ENCODE assay signal across 2 cellular contexts in the genomic region with DNA sequence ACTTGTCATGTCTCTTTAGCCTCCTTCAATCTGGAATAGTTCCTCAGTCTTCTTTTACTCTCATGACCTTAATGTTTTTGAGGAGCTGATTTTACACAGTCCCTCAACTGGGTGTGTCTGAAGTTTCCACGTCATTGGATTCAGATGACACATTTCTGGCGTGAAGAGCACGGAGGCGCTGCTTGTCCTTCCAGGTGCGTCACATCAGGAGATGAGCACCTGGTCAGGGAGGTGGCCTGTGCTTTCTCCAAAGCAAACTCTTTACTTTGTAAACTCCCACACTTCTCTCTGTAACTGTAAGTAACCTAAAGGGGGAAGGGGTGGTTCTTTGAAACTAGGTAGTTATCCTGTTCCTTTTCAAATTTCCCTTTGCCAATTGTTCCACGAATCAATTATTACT.
TF ChIP-seq lines count a peak whose summit lies in the region.

No MANE protein-coding gene starts in this region.

TF ChIP-seq in GM23338, 12 proteins besides CTCF, POLR2A, EP300 and RAD21:
- no peak for TF ChIP-seq EZH2phosphoT487 (IDR thresholded peaks at IDR 0.05; ENCODE audit: unreplicated experiment)
- no peak for TF ChIP-seq NANOG (IDR thresholded peaks at IDR 0.05; ENCODE audit: borderline replicate concordance)
- no peak for TF ChIP-seq EZH2 (IDR thresholded peaks at IDR 0.05; ENCODE audit: low read depth, unreplicated experiment)
- TF ChIP-seq, protein P1, sequence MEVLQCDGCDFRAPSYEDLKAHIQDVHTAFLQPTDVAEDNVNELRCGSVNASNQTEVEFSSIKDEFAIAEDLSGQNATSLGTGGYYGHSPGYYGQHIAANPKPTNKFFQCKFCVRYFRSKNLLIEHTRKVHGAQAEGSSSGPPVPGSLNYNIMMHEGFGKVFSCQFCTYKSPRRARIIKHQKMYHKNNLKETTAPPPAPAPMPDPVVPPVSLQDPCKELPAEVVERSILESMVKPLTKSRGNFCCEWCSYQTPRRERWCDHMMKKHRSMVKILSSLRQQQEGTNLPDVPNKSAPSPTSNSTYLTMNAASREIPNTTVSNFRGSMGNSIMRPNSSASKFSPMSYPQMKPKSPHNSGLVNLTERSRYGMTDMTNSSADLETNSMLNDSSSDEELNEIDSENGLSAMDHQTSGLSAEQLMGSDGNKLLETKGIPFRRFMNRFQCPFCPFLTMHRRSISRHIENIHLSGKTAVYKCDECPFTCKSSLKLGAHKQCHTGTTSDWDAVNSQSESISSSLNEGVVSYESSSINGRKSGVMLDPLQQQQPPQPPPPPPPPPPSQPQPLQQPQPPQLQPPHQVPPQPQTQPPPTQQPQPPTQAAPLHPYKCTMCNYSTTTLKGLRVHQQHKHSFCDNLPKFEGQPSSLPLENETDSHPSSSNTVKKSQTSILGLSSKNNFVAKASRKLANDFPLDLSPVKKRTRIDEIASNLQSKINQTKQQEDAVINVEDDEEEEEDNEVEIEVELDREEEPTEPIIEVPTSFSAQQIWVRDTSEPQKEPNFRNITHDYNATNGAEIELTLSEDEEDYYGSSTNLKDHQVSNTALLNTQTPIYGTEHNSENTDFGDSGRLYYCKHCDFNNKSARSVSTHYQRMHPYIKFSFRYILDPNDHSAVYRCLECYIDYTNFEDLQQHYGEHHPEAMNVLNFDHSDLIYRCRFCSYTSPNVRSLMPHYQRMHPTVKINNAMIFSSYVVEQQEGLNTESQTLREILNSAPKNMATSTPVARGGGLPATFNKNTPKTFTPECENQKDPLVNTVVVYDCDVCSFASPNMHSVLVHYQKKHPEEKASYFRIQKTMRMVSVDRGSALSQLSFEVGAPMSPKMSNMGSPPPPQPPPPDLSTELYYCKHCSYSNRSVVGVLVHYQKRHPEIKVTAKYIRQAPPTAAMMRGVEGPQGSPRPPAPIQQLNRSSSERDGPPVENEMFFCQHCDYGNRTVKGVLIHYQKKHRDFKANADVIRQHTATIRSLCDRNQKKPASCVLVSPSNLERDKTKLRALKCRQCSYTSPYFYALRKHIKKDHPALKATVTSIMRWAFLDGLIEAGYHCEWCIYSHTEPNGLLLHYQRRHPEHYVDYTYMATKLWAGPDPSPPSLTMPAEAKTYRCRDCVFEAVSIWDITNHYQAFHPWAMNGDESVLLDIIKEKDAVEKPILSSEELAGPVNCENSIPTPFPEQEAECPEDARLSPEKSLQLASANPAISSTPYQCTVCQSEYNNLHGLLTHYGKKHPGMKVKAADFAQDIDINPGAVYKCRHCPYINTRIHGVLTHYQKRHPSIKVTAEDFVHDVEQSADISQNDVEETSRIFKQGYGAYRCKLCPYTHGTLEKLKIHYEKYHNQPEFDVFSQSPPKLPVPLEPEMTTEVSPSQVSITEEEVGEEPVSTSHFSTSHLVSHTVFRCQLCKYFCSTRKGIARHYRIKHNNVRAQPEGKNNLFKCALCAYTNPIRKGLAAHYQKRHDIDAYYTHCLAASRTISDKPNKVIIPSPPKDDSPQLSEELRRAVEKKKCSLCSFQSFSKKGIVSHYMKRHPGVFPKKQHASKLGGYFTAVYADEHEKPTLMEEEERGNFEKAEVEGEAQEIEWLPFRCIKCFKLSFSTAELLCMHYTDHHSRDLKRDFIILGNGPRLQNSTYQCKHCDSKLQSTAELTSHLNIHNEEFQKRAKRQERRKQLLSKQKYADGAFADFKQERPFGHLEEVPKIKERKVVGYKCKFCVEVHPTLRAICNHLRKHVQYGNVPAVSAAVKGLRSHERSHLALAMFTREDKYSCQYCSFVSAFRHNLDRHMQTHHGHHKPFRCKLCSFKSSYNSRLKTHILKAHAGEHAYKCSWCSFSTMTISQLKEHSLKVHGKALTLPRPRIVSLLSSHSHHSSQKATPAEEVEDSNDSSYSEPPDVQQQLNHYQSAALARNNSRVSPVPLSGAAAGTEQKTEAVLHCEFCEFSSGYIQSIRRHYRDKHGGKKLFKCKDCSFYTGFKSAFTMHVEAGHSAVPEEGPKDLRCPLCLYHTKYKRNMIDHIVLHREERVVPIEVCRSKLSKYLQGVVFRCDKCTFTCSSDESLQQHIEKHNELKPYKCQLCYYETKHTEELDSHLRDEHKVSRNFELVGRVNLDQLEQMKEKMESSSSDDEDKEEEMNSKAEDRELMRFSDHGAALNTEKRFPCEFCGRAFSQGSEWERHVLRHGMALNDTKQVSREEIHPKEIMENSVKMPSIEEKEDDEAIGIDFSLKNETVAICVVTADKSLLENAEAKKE (CRISPR knock-in tag; IDR thresholded peaks at IDR 0.05): no peak
- no peak for TF ChIP-seq STAT1 (IDR thresholded peaks at IDR 0.05; ENCODE audit: unreplicated experiment)
- TF ChIP-seq, protein P2, sequence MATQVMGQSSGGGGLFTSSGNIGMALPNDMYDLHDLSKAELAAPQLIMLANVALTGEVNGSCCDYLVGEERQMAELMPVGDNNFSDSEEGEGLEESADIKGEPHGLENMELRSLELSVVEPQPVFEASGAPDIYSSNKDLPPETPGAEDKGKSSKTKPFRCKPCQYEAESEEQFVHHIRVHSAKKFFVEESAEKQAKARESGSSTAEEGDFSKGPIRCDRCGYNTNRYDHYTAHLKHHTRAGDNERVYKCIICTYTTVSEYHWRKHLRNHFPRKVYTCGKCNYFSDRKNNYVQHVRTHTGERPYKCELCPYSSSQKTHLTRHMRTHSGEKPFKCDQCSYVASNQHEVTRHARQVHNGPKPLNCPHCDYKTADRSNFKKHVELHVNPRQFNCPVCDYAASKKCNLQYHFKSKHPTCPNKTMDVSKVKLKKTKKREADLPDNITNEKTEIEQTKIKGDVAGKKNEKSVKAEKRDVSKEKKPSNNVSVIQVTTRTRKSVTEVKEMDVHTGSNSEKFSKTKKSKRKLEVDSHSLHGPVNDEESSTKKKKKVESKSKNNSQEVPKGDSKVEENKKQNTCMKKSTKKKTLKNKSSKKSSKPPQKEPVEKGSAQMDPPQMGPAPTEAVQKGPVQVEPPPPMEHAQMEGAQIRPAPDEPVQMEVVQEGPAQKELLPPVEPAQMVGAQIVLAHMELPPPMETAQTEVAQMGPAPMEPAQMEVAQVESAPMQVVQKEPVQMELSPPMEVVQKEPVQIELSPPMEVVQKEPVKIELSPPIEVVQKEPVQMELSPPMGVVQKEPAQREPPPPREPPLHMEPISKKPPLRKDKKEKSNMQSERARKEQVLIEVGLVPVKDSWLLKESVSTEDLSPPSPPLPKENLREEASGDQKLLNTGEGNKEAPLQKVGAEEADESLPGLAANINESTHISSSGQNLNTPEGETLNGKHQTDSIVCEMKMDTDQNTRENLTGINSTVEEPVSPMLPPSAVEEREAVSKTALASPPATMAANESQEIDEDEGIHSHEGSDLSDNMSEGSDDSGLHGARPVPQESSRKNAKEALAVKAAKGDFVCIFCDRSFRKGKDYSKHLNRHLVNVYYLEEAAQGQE (IDR thresholded peaks at IDR 0.05; ENCODE audit: unreplicated experiment): no peak
- no peak for TF ChIP-seq JUNB (IDR thresholded peaks at IDR 0.05; ENCODE audit: unreplicated experiment)
- TF ChIP-seq ZNF331 (CRISPR knock-in tag; IDR thresholded peaks at IDR 0.05; ENCODE audit: low read depth): no peak
- TF ChIP-seq POLR2AphosphoS5 (IDR thresholded peaks at IDR 0.05; ENCODE audit: low read depth): no peak
- TF ChIP-seq, protein P3, sequence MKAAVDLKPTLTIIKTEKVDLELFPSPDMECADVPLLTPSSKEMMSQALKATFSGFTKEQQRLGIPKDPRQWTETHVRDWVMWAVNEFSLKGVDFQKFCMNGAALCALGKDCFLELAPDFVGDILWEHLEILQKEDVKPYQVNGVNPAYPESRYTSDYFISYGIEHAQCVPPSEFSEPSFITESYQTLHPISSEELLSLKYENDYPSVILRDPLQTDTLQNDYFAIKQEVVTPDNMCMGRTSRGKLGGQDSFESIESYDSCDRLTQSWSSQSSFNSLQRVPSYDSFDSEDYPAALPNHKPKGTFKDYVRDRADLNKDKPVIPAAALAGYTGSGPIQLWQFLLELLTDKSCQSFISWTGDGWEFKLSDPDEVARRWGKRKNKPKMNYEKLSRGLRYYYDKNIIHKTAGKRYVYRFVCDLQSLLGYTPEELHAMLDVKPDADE (IDR thresholded peaks at IDR 0.05): no peak

TF ChIP-seq in K562, 482 proteins besides CTCF, POLR2A, EP300 and RAD21:
- TF ChIP-seq, protein P4, sequence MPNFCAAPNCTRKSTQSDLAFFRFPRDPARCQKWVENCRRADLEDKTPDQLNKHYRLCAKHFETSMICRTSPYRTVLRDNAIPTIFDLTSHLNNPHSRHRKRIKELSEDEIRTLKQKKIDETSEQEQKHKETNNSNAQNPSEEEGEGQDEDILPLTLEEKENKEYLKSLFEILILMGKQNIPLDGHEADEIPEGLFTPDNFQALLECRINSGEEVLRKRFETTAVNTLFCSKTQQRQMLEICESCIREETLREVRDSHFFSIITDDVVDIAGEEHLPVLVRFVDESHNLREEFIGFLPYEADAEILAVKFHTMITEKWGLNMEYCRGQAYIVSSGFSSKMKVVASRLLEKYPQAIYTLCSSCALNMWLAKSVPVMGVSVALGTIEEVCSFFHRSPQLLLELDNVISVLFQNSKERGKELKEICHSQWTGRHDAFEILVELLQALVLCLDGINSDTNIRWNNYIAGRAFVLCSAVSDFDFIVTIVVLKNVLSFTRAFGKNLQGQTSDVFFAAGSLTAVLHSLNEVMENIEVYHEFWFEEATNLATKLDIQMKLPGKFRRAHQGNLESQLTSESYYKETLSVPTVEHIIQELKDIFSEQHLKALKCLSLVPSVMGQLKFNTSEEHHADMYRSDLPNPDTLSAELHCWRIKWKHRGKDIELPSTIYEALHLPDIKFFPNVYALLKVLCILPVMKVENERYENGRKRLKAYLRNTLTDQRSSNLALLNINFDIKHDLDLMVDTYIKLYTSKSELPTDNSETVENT (CRISPR knock-in tag; IDR thresholded peaks at IDR 0.05): no peak
- TF ChIP-seq HSF4 (CRISPR knock-in tag; IDR thresholded peaks at IDR 0.05; ENCODE audit: borderline replicate concordance): no peak
- no peak for TF ChIP-seq ZNF57 (CRISPR knock-in tag; IDR thresholded peaks at IDR 0.05)
- TF ChIP-seq, protein P5, sequence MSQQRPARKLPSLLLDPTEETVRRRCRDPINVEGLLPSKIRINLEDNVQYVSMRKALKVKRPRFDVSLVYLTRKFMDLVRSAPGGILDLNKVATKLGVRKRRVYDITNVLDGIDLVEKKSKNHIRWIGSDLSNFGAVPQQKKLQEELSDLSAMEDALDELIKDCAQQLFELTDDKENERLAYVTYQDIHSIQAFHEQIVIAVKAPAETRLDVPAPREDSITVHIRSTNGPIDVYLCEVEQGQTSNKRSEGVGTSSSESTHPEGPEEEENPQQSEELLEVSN (IDR thresholded peaks at IDR 0.05; ENCODE audit: borderline replicate concordance in 1 of 2, extremely low read depth in 1 of 2, insufficient read depth in 1 of 2, insufficient read length in 1 of 2, low read depth in 1 of 2, low read length in 1 of 2, poor library complexity in 1 of 2, severe bottlenecking in 1 of 2): no peak
- no peak for TF ChIP-seq RBM14 (IDR thresholded peaks at IDR 0.05; ENCODE audit: borderline replicate concordance, insufficient read depth, low read depth, low read length)
- TF ChIP-seq, protein P6, sequence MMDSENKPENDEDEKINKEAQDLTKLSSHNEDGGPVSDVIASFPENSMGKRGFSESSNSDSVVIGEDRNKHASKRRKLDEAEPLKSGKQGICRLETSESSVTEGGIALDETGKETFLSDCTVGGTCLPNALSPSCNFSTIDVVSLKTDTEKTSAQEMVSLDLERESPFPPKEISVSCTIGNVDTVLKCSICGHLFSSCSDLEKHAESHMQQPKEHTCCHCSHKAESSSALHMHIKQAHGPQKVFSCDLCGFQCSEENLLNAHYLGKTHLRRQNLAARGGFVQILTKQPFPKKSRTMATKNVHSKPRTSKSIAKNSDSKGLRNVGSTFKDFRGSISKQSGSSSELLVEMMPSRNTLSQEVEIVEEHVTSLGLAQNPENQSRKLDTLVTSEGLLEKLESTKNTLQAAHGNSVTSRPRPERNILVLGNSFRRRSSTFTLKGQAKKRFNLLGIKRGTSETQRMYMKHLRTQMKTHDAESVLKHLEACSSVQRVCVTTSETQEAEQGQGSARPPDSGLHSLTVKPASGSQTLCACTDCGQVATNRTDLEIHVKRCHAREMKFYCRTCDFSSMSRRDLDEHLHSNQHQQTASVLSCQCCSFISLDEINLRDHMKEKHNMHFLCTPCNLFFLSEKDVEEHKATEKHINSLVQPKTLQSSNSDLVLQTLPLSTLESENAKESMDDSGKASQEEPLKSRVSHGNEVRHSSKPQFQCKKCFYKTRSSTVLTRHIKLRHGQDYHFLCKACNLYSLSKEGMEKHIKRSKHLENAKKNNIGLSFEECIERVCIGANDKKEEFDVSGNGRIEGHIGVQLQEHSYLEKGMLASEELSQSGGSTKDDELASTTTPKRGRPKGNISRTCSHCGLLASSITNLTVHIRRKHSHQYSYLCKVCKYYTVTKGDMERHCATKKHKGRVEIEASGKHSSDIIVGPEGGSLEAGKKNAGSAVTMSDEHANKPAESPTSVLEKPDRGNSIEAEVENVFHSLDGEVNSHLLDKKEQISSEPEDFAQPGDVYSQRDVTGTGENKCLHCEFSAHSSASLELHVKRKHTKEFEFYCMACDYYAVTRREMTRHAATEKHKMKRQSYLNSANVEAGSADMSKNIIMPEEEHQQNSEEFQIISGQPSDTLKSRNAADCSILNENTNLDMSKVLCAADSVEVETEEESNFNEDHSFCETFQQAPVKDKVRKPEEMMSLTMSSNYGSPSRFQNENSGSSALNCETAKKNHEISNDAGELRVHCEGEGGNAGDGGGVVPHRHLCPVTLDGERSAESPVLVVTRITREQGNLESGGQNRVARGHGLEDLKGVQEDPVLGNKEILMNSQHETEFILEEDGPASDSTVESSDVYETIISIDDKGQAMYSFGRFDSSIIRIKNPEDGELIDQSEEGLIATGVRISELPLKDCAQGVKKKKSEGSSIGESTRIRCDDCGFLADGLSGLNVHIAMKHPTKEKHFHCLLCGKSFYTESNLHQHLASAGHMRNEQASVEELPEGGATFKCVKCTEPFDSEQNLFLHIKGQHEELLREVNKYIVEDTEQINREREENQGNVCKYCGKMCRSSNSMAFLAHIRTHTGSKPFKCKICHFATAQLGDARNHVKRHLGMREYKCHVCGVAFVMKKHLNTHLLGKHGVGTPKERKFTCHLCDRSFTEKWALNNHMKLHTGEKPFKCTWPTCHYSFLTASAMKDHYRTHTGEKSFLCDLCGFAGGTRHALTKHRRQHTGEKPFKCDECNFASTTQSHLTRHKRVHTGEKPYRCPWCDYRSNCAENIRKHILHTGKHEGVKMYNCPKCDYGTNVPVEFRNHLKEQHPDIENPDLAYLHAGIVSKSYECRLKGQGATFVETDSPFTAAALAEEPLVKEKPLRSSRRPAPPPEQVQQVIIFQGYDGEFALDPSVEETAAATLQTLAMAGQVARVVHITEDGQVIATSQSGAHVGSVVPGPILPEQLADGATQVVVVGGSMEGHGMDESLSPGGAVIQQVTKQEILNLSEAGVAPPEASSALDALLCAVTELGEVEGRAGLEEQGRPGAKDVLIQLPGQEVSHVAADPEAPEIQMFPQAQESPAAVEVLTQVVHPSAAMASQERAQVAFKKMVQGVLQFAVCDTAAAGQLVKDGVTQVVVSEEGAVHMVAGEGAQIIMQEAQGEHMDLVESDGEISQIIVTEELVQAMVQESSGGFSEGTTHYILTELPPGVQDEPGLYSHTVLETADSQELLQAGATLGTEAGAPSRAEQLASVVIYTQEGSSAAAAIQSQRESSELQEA (IDR thresholded peaks at IDR 0.05; ENCODE audit: low read depth): no peak
